Comparison of ENCODE assay signal across 9 cellular contexts in the genomic region with DNA sequence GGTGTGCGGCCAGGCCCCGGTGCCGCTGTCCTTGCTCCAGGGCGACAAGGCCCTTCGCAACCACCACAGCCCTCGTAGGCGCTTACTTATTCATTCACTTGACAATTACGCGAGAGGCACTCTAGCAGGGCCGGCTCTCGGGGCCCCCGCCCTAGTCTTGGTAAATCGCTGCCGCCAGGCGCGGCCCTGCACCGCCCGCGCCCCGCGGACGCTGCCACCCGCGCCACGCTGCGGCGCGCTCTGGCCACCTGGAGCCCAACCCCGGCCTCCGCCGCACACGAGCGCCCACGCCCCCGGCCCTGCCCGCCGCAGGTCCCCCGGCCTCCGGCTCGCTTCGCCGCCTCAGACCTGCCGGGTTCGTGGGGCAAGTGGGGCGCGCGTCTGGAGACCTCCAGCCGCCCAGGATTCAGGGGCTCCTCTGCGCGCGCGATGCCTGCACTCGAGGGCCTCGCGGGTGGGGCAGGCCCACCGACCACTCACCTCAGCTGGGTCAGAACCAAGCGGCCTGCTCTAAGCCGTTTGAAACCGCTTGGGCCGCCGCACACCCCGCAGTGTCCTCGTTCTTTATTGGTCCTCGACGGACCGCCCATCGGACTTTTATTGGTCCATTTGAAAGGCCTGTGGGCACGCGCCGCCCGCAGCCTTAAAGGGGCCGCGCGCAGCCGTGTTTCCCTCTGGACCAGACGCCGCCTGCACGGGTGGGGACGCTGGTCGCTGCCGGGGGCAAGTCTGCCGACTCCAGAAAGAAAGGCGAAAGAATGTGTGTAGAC.
DNase-seq lines count a peak whose midpoint lies in the region; ATAC-seq, FAIRE-seq and TF ChIP-seq lines count a peak whose summit lies in the region.
"Had no signal": no experiment of that assay in that cellular context is flagged by ENCODE, and none has a peak within 500 bp of the region (broad histone marks: within the 10 kb centered on the region; RNA-seq: fewer than 3 reads in every experiment).

Gene CKAP5, minus strand, starts transcription at position 541 of the 770 bp plus-strand sequence. CDS start 25,049 bp downstream, outside the sequence.

- FAIRE-seq in islet of Langerhans (lab: Jason Lieb, UNC) = peak; percentile 13
- FAIRE-seq: TTC549 had no signal

- DNase-seq in AG09319 (ENCODE audit: extremely low read depth, low read depth) (peak; percentile 65), NCI-H226 (peak; percentile 86)
- DNase-seq in central memory CD8-positive, alpha-beta T cell (ENCODE audit: low spot score in 2 of 2) = peak; percentile 73
- peak; percentile 74 to 85 for DNase-seq in stimulated activated CD4-positive, alpha-beta T cell treated with anti-CD3 and anti-CD28 coated beads, Interleukin-12 subunit alpha, Interleukin-12 subunit beta, amount 100 ng/mL, for 24 hours (ENCODE audit: low read depth in 2 of 2)

- ATAC-seq in HG03175 (IDR thresholded peaks at IDR 0.05; ENCODE audit: unreplicated experiment) = peak; percentile 95
- ATAC-seq in activated CD4-positive, CD25-positive, alpha-beta regulatory T cell treated with anti-CD3 and anti-CD28 coated beads, Interleukin-2, amount 50 U/mL, for 24 hours = peak; percentile 95 to 96
- ATAC-seq in central memory CD8-positive, alpha-beta T cell (replicated peaks; ENCODE audit: extremely low read depth, poor library complexity, severe bottlenecking) = peak; percentile 92

- H3K4me3 Mint-ChIP-seq in central memory CD8-positive, alpha-beta T cell = peak within 1 kb of the TSS; percentile 99

- TF ChIP-seq CTCF in AG09319 (IDR thresholded peaks at IDR 0.05; ENCODE audit: low read depth, low read length) = no peak

- in situ Hi-C loops in GM18951 (cut with MboI; ENCODE audit: low sequenced_read_pairs, unreplicated experiment) = no loop called here

- no peaks in the 10 kb centered on the region for H3K9me3 Mint-ChIP-seq in central memory CD8-positive, alpha-beta T cell

- peaks cover 9% of the 10 kb centered on the region for H3K36me3 Mint-ChIP-seq in central memory CD8-positive, alpha-beta T cell (ENCODE audit: insufficient read depth)

- H3K27me3 Mint-ChIP-seq in central memory CD8-positive, alpha-beta T cell = no peaks in the 10 kb centered on the region

- H3K4me1 Mint-ChIP-seq in central memory CD8-positive, alpha-beta T cell = peaks cover 39% of the 10 kb centered on the region

- TF ChIP-seq POLR2A in GM18951 (IDR thresholded peaks at IDR 0.05; ENCODE audit: extremely low read depth, insufficient read depth, insufficient read length) = peak; percentile 89

- peak within 1 kb of the TSS; percentile 96 for H3K27ac Mint-ChIP-seq in central memory CD8-positive, alpha-beta T cell (ENCODE audit: low read depth)

Comparison
In these comparisons a context has a peak if more than half of its experiments do, and no peak if none do; other contexts are left out.
1. Peak in every context shown above with its lines: DNase-seq and ATAC-seq.